In genomic region chr12:120705618-120706017, GRCh38 we compare ENCODE assay signal across 20 cellular contexts. TPM values are rescaled to one million over a fixed set of nuclear protein-coding genes. Genes with fewer than 3 reads are reported as not detected.
DNase-seq lines count a peak whose midpoint lies in the region; ATAC-seq and TF ChIP-seq lines count a peak whose summit lies in the region.
"Had no signal": no experiment of that assay in that cellular context is flagged by ENCODE, and none has a peak within 500 bp of the region (broad histone marks: within the 10 kb centered on the region; RNA-seq: fewer than 3 reads in every experiment).

No MANE protein-coding gene starts in this region.

- H3K27ac ChIP-seq in right lobe of liver, result peak overlapping the region in 1 of 3 donors; percentile 46
- H3K27ac ChIP-seq: Peyer's patch, SJCRH30 had no signal

- intact Hi-C loops in right lobe of liver (cut with DNase I), result no loop called here

- DNase-seq in NCI-H2196 (lab: John Stamatoyannopoulos, UW; ENCODE audit: unreplicated experiment) (peak; percentile 34), NCI-H2196 treated with DMSO at 0.1 percent for 48 hours (lab: John Stamatoyannopoulos, UW; ENCODE audit: unreplicated experiment) (no peak), G401 (ENCODE audit: low spot score) (peak; percentile 89), cerebellar cortex (ENCODE audit: low spot score) (peak; percentile 85), right lobe of liver (peak; percentile 65 to 91 (median 88))
- no peak for DNase-seq in central memory CD4-positive, alpha-beta T cell
- DNase-seq: GF-D8, H7, KG1, NCI-H1092, NCI-H1436, NCI-H187 treated with DMSO at 0.1 percent for 48 hours, NCI-H2107, NCI-H345, NCI-H524, NCI-H774, Peyer's patch, SJCRH30 had no signal

- H3K4me1 ChIP-seq in right lobe of liver, result peaks cover 0 to 16% (median 0%) of the 10 kb centered on the region in 4 donors

- no peaks in the 10 kb centered on the region for H3K9me3 ChIP-seq in right lobe of liver
- H3K9me3 ChIP-seq: Peyer's patch, SJCRH30 had no signal

- TF ChIP-seq CTCF in right lobe of liver (IDR thresholded peaks at IDR 0.05), result no peak

- 50% methylated on average over 1 of the region's 1 CpG for WGBS in right lobe of liver (ENCODE audit: insufficient coverage, low coverage, low lambda C conversion rate, missing lambda C conversion rate)

- peaks cover 0 to 10% (median 2%) of the 10 kb centered on the region in 4 donors for H3K36me3 ChIP-seq in right lobe of liver

- H3K4me3 ChIP-seq in right lobe of liver, result no peak overlapping the region
- H3K4me3 ChIP-seq: Peyer's patch, SJCRH30 had no signal

- H3K27me3 ChIP-seq in right lobe of liver, result no peaks in the 10 kb centered on the region
- H3K27me3 ChIP-seq: Peyer's patch, SJCRH30 had no signal

- in situ Hi-C loops in G401 (cut with HindIII; ENCODE audit: low sequenced_read_pairs), result no loop called here

- TF ChIP-seq POLR2A in right lobe of liver (IDR thresholded peaks at IDR 0.05), result no peak

- ATAC-seq in right lobe of liver (peak in 3 of 4 donors; percentile 49 to 85 (median 73)), HG03135 (IDR thresholded peaks at IDR 0.05; ENCODE audit: unreplicated experiment) (no peak), HG02759 (IDR thresholded peaks at IDR 0.05; ENCODE audit: unreplicated experiment) (no peak)

RNA-seq across cellular contexts. Expression of gene UNC119B, which starts 4.6 kb away (rescaled TPM):
- 47.0 and 53.8 TPM in 2 replicates for total RNA-seq in G401 (2014; rRNA removed; shearing (Covaris generic))
- total RNA-seq in right lobe of liver, result 10 to 100 TPM in 1 of 6 experiments, 1 to 10 TPM in 5; 4.7 to 10.2 (median 6.6) TPM

RNA-seq across cellular contexts. Expression of gene MLEC, which starts 18.7 kb away (rescaled TPM):
- total RNA-seq in G401 (2014; rRNA removed; shearing (Covaris generic)), result 85.9 and 106 TPM in 2 replicates
- 100 to 1,000 TPM; 102 to 193 (median 126) TPM for total RNA-seq in right lobe of liver

RNA-seq across cellular contexts. Expression of gene ACADS, which starts 20.0 kb away (rescaled TPM):
- total RNA-seq in G401 (2014; rRNA removed; shearing (Covaris generic)), result 9.3 and 11.4 TPM in 2 replicates
- total RNA-seq in right lobe of liver, result 100 to 1,000 TPM in 5 of 6 experiments, 10 to 100 TPM in 1; 94.1 to 172 (median 156) TPM

Comparison
In these comparisons a context has a peak if more than half of its experiments do, and no peak if none do; other contexts are left out.
1. DNase-seq: peak in NCI-H2196 (single experiment), G401 (single experiment), cerebellar cortex (single experiment) and right lobe of liver (3 of 3); none in NCI-H2196 treated with DMSO at 0.1 percent for 48 hours (single experiment) and central memory CD4-positive, alpha-beta T cell (single experiment).
2. ATAC-seq: peak in right lobe of liver (3 of 4); none in HG03135 (single experiment) and HG02759 (single experiment).